In the genomic region with DNA sequence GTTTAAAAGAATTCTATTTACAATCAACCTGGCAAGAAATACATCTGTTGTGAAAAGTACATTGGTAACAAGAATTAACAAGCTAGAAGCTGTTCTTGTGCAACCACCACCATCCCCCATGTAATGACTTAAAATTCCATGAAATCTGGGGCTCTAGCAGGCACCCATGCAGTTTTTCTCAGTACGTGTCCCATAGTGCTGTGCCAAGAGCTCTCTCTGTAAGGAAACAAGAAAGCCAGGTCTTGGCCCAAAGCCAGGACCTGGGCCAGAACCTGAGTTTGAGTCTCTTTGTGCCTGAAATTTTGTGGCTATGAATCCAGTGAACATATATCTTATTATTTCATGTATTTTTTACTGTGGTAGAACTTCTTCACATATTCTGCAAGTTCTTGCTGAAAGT, we compare ENCODE assay signal across 1 cellular context.
TF ChIP-seq lines count a peak whose summit lies in the region.

No MANE protein-coding gene starts in this region.

TF ChIP-seq in SK-N-SH, 30 proteins besides CTCF, POLR2A, EP300 and RAD21 (continued from another document):
- TF ChIP-seq RFX5 (IDR thresholded peaks at IDR 0.05; ENCODE audit: low read length) (no peak), NFIC (IDR thresholded peaks at IDR 0.05; ENCODE audit: borderline replicate concordance) (no peak)
